ENCODE assay signal across 14 cellular contexts in the genomic region with DNA sequence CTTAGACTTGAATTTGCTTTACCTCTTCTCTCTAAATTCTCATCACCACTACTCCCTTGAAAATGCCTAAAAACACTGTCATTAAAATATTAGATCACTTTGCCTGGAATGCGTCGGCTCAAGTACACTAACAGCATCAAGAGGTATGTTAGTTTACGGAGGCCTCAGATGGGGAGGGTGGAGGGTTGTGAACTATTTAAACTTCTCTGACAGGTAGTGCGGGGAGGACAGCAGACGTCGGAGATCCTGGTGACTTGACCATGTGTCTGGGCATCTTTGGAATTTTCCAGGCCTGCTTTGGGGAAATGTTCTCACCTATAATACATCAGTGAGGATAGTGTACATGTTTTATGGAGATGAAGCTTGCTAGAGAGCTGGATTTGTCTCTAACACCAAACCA. TPM values are rescaled to one million over a fixed set of nuclear protein-coding genes. Genes with fewer than 3 reads are reported as not detected.
DNase-seq lines count a peak whose midpoint lies in the region; ATAC-seq and TF ChIP-seq lines count a peak whose summit lies in the region.
"Had no signal": no experiment of that assay in that cellular context is flagged by ENCODE, and none has a peak within 500 bp of the region (broad histone marks: within the 10 kb centered on the region; RNA-seq: fewer than 3 reads in every experiment).

No MANE protein-coding gene starts in this region.

- no peaks in the 10 kb centered on the region for H3K27me3 ChIP-seq in left lung
- no peaks in the 10 kb centered on the region for H3K27me3 ChIP-seq in effector memory CD4-positive, alpha-beta T cell (replicated peaks; ENCODE audit: control insufficient read depth, insufficient read depth, low read length, poor library complexity, severe bottlenecking)

- no peak overlapping the region for H3K27ac ChIP-seq in left lung
- H3K27ac ChIP-seq in effector memory CD4-positive, alpha-beta T cell (ENCODE audit: insufficient read depth, low read length, poor library complexity, severe bottlenecking), result no peak overlapping the region
- H3K27ac ChIP-seq: 22Rv1, A549, C4-2B had no signal

- H3K9me3 ChIP-seq in left lung, result no peaks in the 10 kb centered on the region
- H3K9me3 ChIP-seq in effector memory CD4-positive, alpha-beta T cell (ENCODE audit: control insufficient read depth, low read length), result no peaks in the 10 kb centered on the region
- H3K9me3 ChIP-seq: A549, Caco-2 had no signal

- intact Hi-C loops in left lung (cut with DNase I) (no loop called here), posterior vena cava (cut with DNase I) (no loop called here)

- DNase-seq in activated effector memory CD4-positive, alpha-beta T cell treated with anti-CD3 and anti-CD28 coated beads, Interleukin-2, amount 50 U/mL, for 16 hours, result peak; percentile 3
- no peak for DNase-seq in activated effector memory CD4-positive, alpha-beta T cell treated with Interleukin-2 at 50 U/mL for 16 hours
- no peak for DNase-seq in left lung
- peak; percentile 40 for DNase-seq in posterior vena cava (ENCODE audit: low spot score)
- DNase-seq in HT-29 (ENCODE audit: low spot score), result no peak
- DNase-seq in effector memory CD4-positive, alpha-beta T cell, result no peak
- DNase-seq: AML-193; CD4-positive, alpha-beta T cell; H9 had no signal

- no peak overlapping the region for H3K4me3 ChIP-seq in left lung
- no peak overlapping the region for H3K4me3 ChIP-seq in effector memory CD4-positive, alpha-beta T cell (ENCODE audit: insufficient read depth, low read depth, low read length, poor library complexity, severe bottlenecking)
- H3K4me3 ChIP-seq: A549 had no signal

- no peaks in the 10 kb centered on the region for H3K36me3 ChIP-seq in left lung
- no peaks in the 10 kb centered on the region for H3K36me3 ChIP-seq in effector memory CD4-positive, alpha-beta T cell (ENCODE audit: control insufficient read depth, insufficient read depth, low read length)

- TF ChIP-seq CTCF in left lung (IDR thresholded peaks at IDR 0.05), result no peak

- peaks cover 6 to 11% of the 10 kb centered on the region in 2 donors for H3K4me1 ChIP-seq in left lung
- no peaks in the 10 kb centered on the region for H3K4me1 ChIP-seq in effector memory CD4-positive, alpha-beta T cell (ENCODE audit: control insufficient read depth, insufficient read depth, low read length, poor library complexity, severe bottlenecking)

- ATAC-seq in left lung (peak; percentile 51), HG02938 (IDR thresholded peaks at IDR 0.05; ENCODE audit: unreplicated experiment) (no peak)
- ATAC-seq: A549 had no signal

RNA-seq across cellular contexts. Expression of gene ESYT3, which starts 9.7 kb away (rescaled TPM):
- total RNA-seq in left lung (10 to 100 TPM; 24.5 to 44.4 TPM), posterior vena cava (under 1 TPM; 0.37 to 0.43 TPM)
- total RNA-seq in HT-29 (2014; rRNA removed; shearing (Covaris generic)), result not detected in 2 replicates

Comparison
In these comparisons a context has a peak if more than half of its experiments do, and no peak if none do; other contexts are left out.
1. DNase-seq: peak in activated effector memory CD4-positive, alpha-beta T cell treated with anti-CD3 and anti-CD28 coated beads, Interleukin-2, amount 50 U/mL, for 16 hours (single experiment) and posterior vena cava (single experiment); none in activated effector memory CD4-positive, alpha-beta T cell treated with Interleukin-2 at 50 U/mL for 16 hours (single experiment), left lung (0 of 2), HT-29 (single experiment) and effector memory CD4-positive, alpha-beta T cell (0 of 3).
2. RNA of gene ESYT3, which starts 9.7 kb away (total RNA-seq): 24.5 to 44.4 TPM in left lung; 0.37 to 0.43 TPM in posterior vena cava and not detected in HT-29; every median in the first group is over 10 times any median in the second.